In the genomic region with DNA sequence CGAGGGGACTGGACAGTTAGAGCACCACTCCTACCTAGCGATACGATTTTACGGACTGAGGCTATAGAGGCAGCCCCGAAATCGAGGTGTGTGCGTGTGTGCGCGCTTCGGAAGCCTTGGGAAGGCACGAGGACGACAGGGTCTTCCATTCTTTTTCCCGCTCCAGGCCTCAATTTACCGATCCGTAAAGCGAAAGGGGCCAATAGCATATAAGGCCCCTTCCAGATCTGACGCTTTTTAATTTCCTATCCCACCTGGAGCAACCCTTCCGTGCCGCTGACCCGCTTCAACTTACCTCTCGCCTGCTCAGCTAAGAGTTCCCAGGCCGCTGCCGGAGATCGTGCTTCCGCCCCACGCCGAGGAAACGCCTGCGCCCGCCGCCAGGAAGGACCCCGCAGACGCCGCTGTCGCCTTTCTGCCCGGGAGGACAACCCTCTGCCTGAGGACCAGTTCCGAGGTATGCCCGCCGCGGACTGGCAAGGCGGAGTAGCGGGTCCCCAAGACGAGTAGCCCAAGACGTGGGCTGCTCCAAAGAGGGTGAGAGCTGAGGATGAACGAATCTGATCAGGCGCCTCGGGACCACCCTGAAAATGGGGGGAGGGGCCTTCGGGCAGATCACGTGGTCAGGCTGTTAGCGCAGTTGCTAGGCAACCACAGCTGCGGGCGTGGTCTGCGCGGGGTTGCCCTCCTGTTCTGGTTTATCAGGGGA, we compare ENCODE assay signal across 8 cellular contexts. TPM values are rescaled to one million over a fixed set of nuclear protein-coding genes. Genes with fewer than 3 reads are reported as not detected.
DNase-seq lines count a peak whose midpoint lies in the region; ATAC-seq, FAIRE-seq and TF ChIP-seq lines count a peak whose summit lies in the region.

A gene (minus strand): TSS at position 372 of the 709 bp plus-strand sequence. CDS start 4,924 bp downstream, outside the sequence.

- peak within 1 kb of the TSS; percentile 88 for H3K4me2 ChIP-seq in HCT116 (ENCODE audit: low read length)
- H3K4me2 ChIP-seq in neuronal stem cell (ENCODE audit: insufficient read depth, low read length, poor library complexity, severe bottlenecking) = peak within 1 kb of the TSS; percentile 75

- H2AK5ac ChIP-seq in neuronal stem cell (ENCODE audit: low read depth, low read length) = no peak within 1 kb of the TSS

- POLR2A ChIA-PET in HCT116 (lab: Charles Lee) = interaction anchor here (0.6 to 0.7 kb wide), 2 partner anchors 250 to 1913 kb away, joined by 3 to 4 read pairs; no protein-coding TSS in a partner anchor

- no peak within 1 kb of the TSS for H2BK12ac ChIP-seq in neuronal stem cell (ENCODE audit: low read length)

- DNase-seq in EL = peak; percentile 88
- DNase-seq in HCT116 (ENCODE audit: low read depth, low spot score) = peak; percentile 77
- DNase-seq in NAMALWA (ENCODE audit: low spot score) = peak; percentile 90
- peak; percentile 86 for DNase-seq in SK-MEL-5 (ENCODE audit: low read depth, low spot score)
- DNase-seq in activated naive CD4-positive, alpha-beta T cell treated with Interleukin-2 at 50 U/mL for 16 hours = peak; percentile 93
- DNase-seq in frontal cortex (ENCODE audit: low spot score in 2 of 2) = peak; percentile 81 to 87
- DNase-seq in neuronal stem cell (ENCODE audit: low spot score) = peak; percentile 92

- H2BK120ac ChIP-seq in neuronal stem cell (ENCODE audit: low read depth, low read length) = no peak within 1 kb of the TSS

- H3K4ac ChIP-seq in neuronal stem cell (ENCODE audit: low read length) = no peak within 1 kb of the TSS

- no TSS peak for BruUV-seq in HCT116 (replicated peaks; lab: Mats Ljungman, UMichigan)

- ATAC-seq in HCT116 = peak; percentile 87

- H3K9me3 ChIP-seq in HCT116 (ENCODE audit: control insufficient read depth in 1 of 2, insufficient read depth in 1 of 2, low read depth in 1 of 2, low read length in 2 of 2) (no peaks in the 10 kb centered on the region), neuronal stem cell (replicated peaks in 1 of 2; ENCODE audit: control insufficient read depth in 2 of 2, insufficient read depth in 1 of 2, low read depth in 1 of 2, low read length in 2 of 2) (no peaks in the 10 kb centered on the region)

- H4K91ac ChIP-seq in neuronal stem cell (ENCODE audit: low read depth, low read length, poor library complexity) = no peak within 1 kb of the TSS

- FAIRE-seq in frontal cortex (lab: Jason Lieb, UNC) = no peak

- H3K79me1 ChIP-seq in neuronal stem cell (ENCODE audit: low read depth, low read length) = peaks cover 5% of the 10 kb centered on the region

- H4K8ac ChIP-seq in neuronal stem cell (ENCODE audit: low read depth, low read length) = no peak within 1 kb of the TSS

- no peaks in the 10 kb centered on the region for H3K9me2 ChIP-seq in HCT116 (ENCODE audit: insufficient read depth)

- peak within 1 kb of the TSS; percentile 91 for H3K27ac ChIP-seq in HCT116 (ENCODE audit: low read depth, low read length)
- H3K27ac ChIP-seq in neuronal stem cell (replicated peaks; ENCODE audit: low read length) = peak within 1 kb of the TSS; percentile 76

- no CpG with 5 or more reads among the region's 54 CpGs for WGBS in neuronal stem cell (ENCODE audit: extremely low coverage in 2 of 2, insufficient read length in 2 of 2, insufficient replicate concordance in 1 of 2), 2 donors

- H2AFZ ChIP-seq in HCT116 (ENCODE audit: low read depth, low read length, poor library complexity, severe bottlenecking) (peak within 1 kb of the TSS; percentile 23), neuronal stem cell (ENCODE audit: low read length) (peak within 1 kb of the TSS; percentile 98)

- no peak within 1 kb of the TSS for H3K14ac ChIP-seq in neuronal stem cell (ENCODE audit: low read length)

- RAD21 ChIA-PET in HCT116 (lab: Charles Lee; ENCODE audit: low non-redundant PET in 1 of 2, low total read pairs in 2 of 2, uncharacterized antibody in 2 of 2, unreplicated experiment in 2 of 2) = no interaction called here

- H2BK15ac ChIP-seq in neuronal stem cell (ENCODE audit: low read length) = no peak within 1 kb of the TSS

- H3K18ac ChIP-seq in neuronal stem cell (ENCODE audit: low read length) = peak within 1 kb of the TSS; percentile 98

- peaks cover 8 to 11% of the 10 kb centered on the region in 2 experiments; a peak in 3 of 4 replicates for H3K36me3 ChIP-seq in HCT116 (ENCODE audit: control insufficient read depth in 1 of 2, insufficient read depth in 2 of 2, low read length in 2 of 2)
- peaks cover 5 to 24% of the 10 kb centered on the region in 2 donors for H3K36me3 ChIP-seq in neuronal stem cell (replicated peaks in 1 of 2; ENCODE audit: control insufficient read depth in 2 of 2, insufficient read depth in 2 of 2, low read length in 2 of 2)

- H3K4me1 ChIP-seq in HCT116 (ENCODE audit: control insufficient read depth in 1 of 2, insufficient read depth in 2 of 2, low read length in 2 of 2) (peaks cover 9 to 37% of the 10 kb centered on the region in 2 experiments; a peak in 3 of 4 replicates), neuronal stem cell (ENCODE audit: control insufficient read depth in 2 of 2, insufficient read depth in 1 of 2, low read depth in 1 of 2, low read length in 2 of 2) (peaks cover 0 to 3% of the 10 kb centered on the region in 2 donors)

- in situ Hi-C loops in SK-MEL-5 (cut with HindIII; ENCODE audit: low pct_unique_long_range_greater_than_20kb, low sequenced_read_pairs) = no loop called here

- intact Hi-C loops in HCT116 (cut with micrococcal nuclease) = no loop called here

- H3K27me3 ChIP-seq in HCT116 (ENCODE audit: insufficient read depth, low read length) (no peaks in the 10 kb centered on the region), neuronal stem cell (ENCODE audit: control insufficient read depth in 3 of 3, insufficient read depth in 3 of 3, low read depth in 1 of 3, low read length in 3 of 3) (no peaks in the 10 kb centered on the region)

- H3K9ac ChIP-seq in HCT116 (ENCODE audit: low read length) = peak within 1 kb of the TSS; percentile 98
- peak within 1 kb of the TSS; percentile 83 for H3K9ac ChIP-seq in neuronal stem cell (ENCODE audit: low read depth, low read length, poor library complexity)

- H4K20me1 ChIP-seq in HCT116 (ENCODE audit: insufficient read depth) = no peaks in the 10 kb centered on the region

- H3K23ac ChIP-seq in neuronal stem cell (ENCODE audit: low read depth, low read length, poor library complexity) = peak within 1 kb of the TSS; percentile 68

- TF ChIP-seq POLR2A in HCT116 (IDR thresholded peaks at IDR 0.05; ENCODE audit: borderline replicate concordance, extremely low read depth, insufficient read depth, insufficient read length) = peak; percentile 63

- CTCF ChIA-PET in HCT116 (lab: Charles Lee) = interaction anchor here (1.0 to 1.4 kb wide), 2 partner anchors 12 to 200 kb away, joined by 3 to 5 read pairs; no protein-coding TSS in a partner anchor

- TF ChIP-seq CTCF in HCT116 (IDR thresholded peaks at IDR 0.05 in 2 of 3, conservative IDR thresholded peaks at IDR 0.05 in 1 of 3; ENCODE audit: borderline replicate concordance in 1 of 3, insufficient read depth in 1 of 3, low read depth in 2 of 3, low read length in 2 of 3) (no peak), subcutaneous adipose tissue (IDR thresholded peaks at IDR 0.05; ENCODE audit: low read depth) (no peak)

- H2BK5ac ChIP-seq in neuronal stem cell (ENCODE audit: low read length) = peak within 1 kb of the TSS; percentile 98

- peaks cover 52% of the 10 kb centered on the region for H3K79me2 ChIP-seq in HCT116 (ENCODE audit: insufficient read depth, low read length)

- TF ChIP-seq RAD21 in HCT116 (IDR thresholded peaks at IDR 0.05; ENCODE audit: low read depth) = no peak

- peak within 1 kb of the TSS; percentile 75 to 90 for H3K4me3 ChIP-seq in HCT116 (replicated peaks in 1 of 2; ENCODE audit: low read depth in 1 of 2, low read length in 2 of 2)
- peak within 1 kb of the TSS; percentile 90 to 95 for H3K4me3 ChIP-seq in neuronal stem cell (ENCODE audit: low read length in 2 of 2)

TF ChIP-seq in HCT116, 20 proteins besides CTCF, POLR2A, EP300 and RAD21 (continues in another document):
- TF ChIP-seq SIN3A (IDR thresholded peaks at IDR 0.05; ENCODE audit: low read depth) (peak; percentile 87), TCF7L2 (IDR thresholded peaks at IDR 0.05; ENCODE audit: borderline replicate concordance, extremely low read depth, insufficient read depth, insufficient read length) (peak; percentile 21)
- TF ChIP-seq, protein P1, sequence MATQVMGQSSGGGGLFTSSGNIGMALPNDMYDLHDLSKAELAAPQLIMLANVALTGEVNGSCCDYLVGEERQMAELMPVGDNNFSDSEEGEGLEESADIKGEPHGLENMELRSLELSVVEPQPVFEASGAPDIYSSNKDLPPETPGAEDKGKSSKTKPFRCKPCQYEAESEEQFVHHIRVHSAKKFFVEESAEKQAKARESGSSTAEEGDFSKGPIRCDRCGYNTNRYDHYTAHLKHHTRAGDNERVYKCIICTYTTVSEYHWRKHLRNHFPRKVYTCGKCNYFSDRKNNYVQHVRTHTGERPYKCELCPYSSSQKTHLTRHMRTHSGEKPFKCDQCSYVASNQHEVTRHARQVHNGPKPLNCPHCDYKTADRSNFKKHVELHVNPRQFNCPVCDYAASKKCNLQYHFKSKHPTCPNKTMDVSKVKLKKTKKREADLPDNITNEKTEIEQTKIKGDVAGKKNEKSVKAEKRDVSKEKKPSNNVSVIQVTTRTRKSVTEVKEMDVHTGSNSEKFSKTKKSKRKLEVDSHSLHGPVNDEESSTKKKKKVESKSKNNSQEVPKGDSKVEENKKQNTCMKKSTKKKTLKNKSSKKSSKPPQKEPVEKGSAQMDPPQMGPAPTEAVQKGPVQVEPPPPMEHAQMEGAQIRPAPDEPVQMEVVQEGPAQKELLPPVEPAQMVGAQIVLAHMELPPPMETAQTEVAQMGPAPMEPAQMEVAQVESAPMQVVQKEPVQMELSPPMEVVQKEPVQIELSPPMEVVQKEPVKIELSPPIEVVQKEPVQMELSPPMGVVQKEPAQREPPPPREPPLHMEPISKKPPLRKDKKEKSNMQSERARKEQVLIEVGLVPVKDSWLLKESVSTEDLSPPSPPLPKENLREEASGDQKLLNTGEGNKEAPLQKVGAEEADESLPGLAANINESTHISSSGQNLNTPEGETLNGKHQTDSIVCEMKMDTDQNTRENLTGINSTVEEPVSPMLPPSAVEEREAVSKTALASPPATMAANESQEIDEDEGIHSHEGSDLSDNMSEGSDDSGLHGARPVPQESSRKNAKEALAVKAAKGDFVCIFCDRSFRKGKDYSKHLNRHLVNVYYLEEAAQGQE (IDR thresholded peaks at IDR 0.05; ENCODE audit: low read depth) = no peak
- TF ChIP-seq, protein P2, sequence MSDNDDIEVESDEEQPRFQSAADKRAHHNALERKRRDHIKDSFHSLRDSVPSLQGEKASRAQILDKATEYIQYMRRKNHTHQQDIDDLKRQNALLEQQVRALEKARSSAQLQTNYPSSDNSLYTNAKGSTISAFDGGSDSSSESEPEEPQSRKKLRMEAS (IDR thresholded peaks at IDR 0.05) = peak; percentile 95

RNA-seq across cellular contexts. Expression of the gene that starts here (rescaled TPM):
- 150 TPM for total RNA-seq in HCT116 (2021; ENCODE audit: unreplicated experiment)
- polyA plus RNA-seq in HCT116 (2012) = 98.2 and 101 TPM in 2 replicates
- 117 and 118 TPM in 2 replicates for total RNA-seq in SK-MEL-5 (2014; rRNA removed; shearing (Covaris generic))
- 130 and 161 TPM in 2 replicates for polyA plus RNA-seq in SK-MEL-5 (2015; cell fraction: cytosol; rRNA removed)
- 122 and 147 TPM in 2 replicates for polyA plus RNA-seq in SK-MEL-5 (2015; cell fraction: nucleus; rRNA removed)
- total RNA-seq in frontal cortex = 111 TPM
- 49.4 TPM for polyA plus RNA-seq in neuronal stem cell (2013, experiment 1 of 2)
- polyA plus RNA-seq in neuronal stem cell (2013, experiment 2 of 2) = 48.1 TPM
- total RNA-seq in subcutaneous adipose tissue = 10 to 100 TPM; 52.0 to 74.0 (median 66.8) TPM

Comparison
In these comparisons a context has a peak if more than half of its experiments do, and no peak if none do; other contexts are left out.
1. Peak in every context shown above with its lines: DNase-seq, ATAC-seq, H3K4me3 ChIP-seq and H3K27ac ChIP-seq.